In the genomic region with DNA sequence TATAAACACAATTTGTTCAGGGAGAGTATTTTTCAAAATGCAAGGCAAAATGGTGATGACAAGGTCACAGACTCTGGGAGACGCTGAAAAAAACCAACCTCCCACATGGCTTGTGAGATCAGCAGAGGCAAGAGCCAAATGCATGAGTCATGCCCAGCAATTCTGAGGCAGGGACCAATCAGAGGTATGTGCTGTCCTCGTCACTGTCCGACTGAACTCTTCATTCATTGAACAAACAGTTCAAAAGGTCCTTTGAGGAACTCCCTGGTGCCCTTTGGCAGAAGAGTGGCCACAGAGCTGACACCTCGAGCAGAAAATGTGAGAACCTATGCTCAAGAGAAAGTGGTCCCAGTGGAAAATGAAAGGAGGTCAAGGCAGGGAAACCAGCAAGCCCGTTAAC, we compare ENCODE assay signal across 9 cellular contexts. TPM values are rescaled to one million over a fixed set of nuclear protein-coding genes. Genes with fewer than 3 reads are reported as not detected.
DNase-seq lines count a peak whose midpoint lies in the region; ATAC-seq and TF ChIP-seq lines count a peak whose summit lies in the region.
"Had no signal": no experiment of that assay in that cellular context is flagged by ENCODE, and none has a peak within 500 bp of the region (broad histone marks: within the 10 kb centered on the region; RNA-seq: fewer than 3 reads in every experiment).

No MANE protein-coding gene starts in this region.

- H3K9me3 ChIP-seq in Caco-2: no peaks in the 10 kb centered on the region
- no peaks in the 10 kb centered on the region for H3K9me3 ChIP-seq in SJSA1 (replicated peaks)
- no peaks in the 10 kb centered on the region for H3K9me3 ChIP-seq in osteoblast (ENCODE audit: low read depth, low read length)
- H3K9me3 ChIP-seq in neural progenitor cell (ENCODE audit: low read depth): no peaks in the 10 kb centered on the region
- no peaks in the 10 kb centered on the region for H3K9me3 ChIP-seq in WERI-Rb-1 (ENCODE audit: severe bottlenecking)

- peak overlapping the region; percentile 87 for H3K27ac ChIP-seq in SJSA1
- H3K27ac ChIP-seq in foreskin keratinocyte: peak overlapping the region; percentile 14
- H3K27ac ChIP-seq in osteoblast (ENCODE audit: low read depth, low read length): peak overlapping the region; percentile 99
- no peak overlapping the region for H3K27ac ChIP-seq in neural progenitor cell
- no peak overlapping the region for H3K27ac ChIP-seq in WERI-Rb-1

- H3K4me1 Mint-ChIP-seq in Caco-2 (ENCODE audit: low read depth, unreplicated experiment) (no peaks in the 10 kb centered on the region), neural progenitor cell (peaks cover 32% of the 10 kb centered on the region)

- no TSS peak for BruUV-seq in Caco-2 (replicated peaks; lab: Mats Ljungman, UMichigan)

- H3K36me3 ChIP-seq in Caco-2 (ENCODE audit: control insufficient read depth, insufficient read depth, low read length) (no peaks in the 10 kb centered on the region), SJSA1 (no peaks in the 10 kb centered on the region), osteoblast (ENCODE audit: insufficient read depth, low read length) (peaks cover 42% of the 10 kb centered on the region), neural progenitor cell (no peaks in the 10 kb centered on the region), WERI-Rb-1 (no peaks in the 10 kb centered on the region)

- H3K4me1 ChIP-seq in Caco-2 (peaks cover 11% of the 10 kb centered on the region), SJSA1 (replicated peaks) (peaks cover 39% of the 10 kb centered on the region), foreskin keratinocyte (no peaks in the 10 kb centered on the region), osteoblast (ENCODE audit: insufficient read depth, low read length) (peaks cover 49% of the 10 kb centered on the region), neural progenitor cell (peaks cover 39% of the 10 kb centered on the region)

- H3K79me2 ChIP-seq in osteoblast (ENCODE audit: insufficient read depth, low read length) (peaks cover 94% of the 10 kb centered on the region), neural progenitor cell (ENCODE audit: low read depth) (peaks cover 36% of the 10 kb centered on the region)

- peaks cover 7% of the 10 kb centered on the region for H3F3A ChIP-seq in neural progenitor cell (ENCODE audit: low read depth)

- H3K9me3 Mint-ChIP-seq in Caco-2 (ENCODE audit: unreplicated experiment) (no peaks in the 10 kb centered on the region), neural progenitor cell (no peaks in the 10 kb centered on the region)

- H3K4me3 ChIP-seq in Caco-2 (ENCODE audit: low read depth, low read length) (no peak overlapping the region), SJSA1 (no peak overlapping the region), osteoblast (ENCODE audit: insufficient read depth, low read length) (peak overlapping the region; percentile 49), neural progenitor cell (no peak overlapping the region), WERI-Rb-1 (ENCODE audit: low read depth, low read length) (no peak overlapping the region)

- H3K4me3 Mint-ChIP-seq in Caco-2 (ENCODE audit: unreplicated experiment) (no peak overlapping the region), neural progenitor cell (no peak overlapping the region)

- peak; percentile 63 to 89 for DNase-seq in Caco-2
- peak; percentile 87 to 93 for DNase-seq in SJSA1 (ENCODE audit: low read depth in 1 of 2, low spot score in 2 of 2)
- DNase-seq in foreskin keratinocyte: peak; percentile 59 to 78
- DNase-seq in osteoblast (ENCODE audit: insufficient read length, low spot score, missing footprints): peak; percentile 82
- no peak for DNase-seq in neural progenitor cell (ENCODE audit: low spot score)
- no peak for DNase-seq in NCI-H2081 treated with DMSO at 0.1 percent for 48 hours (lab: John Stamatoyannopoulos, UW)
- no peak for DNase-seq in WERI-Rb-1
- DNase-seq in NCI-H1436 (lab: John Stamatoyannopoulos, UW): no peak

- H3K27ac Mint-ChIP-seq in Caco-2 (ENCODE audit: unreplicated experiment) (no peak overlapping the region), neural progenitor cell (no peak overlapping the region)

- CTCF ChIA-PET in Caco-2 (lab: Charles Lee): no interaction called here

- POLR2A ChIA-PET in Caco-2 (lab: Charles Lee): no interaction called here

- peaks cover 6% of the 10 kb centered on the region for H3K36me3 Mint-ChIP-seq in Caco-2 (ENCODE audit: insufficient read depth, unreplicated experiment)
- no peaks in the 10 kb centered on the region for H3K36me3 Mint-ChIP-seq in neural progenitor cell

- no peak overlapping the region for H3K9ac ChIP-seq in neural progenitor cell

- H3K27me3 Mint-ChIP-seq in Caco-2 (ENCODE audit: insufficient read depth, unreplicated experiment) (peaks cover 16% of the 10 kb centered on the region), neural progenitor cell (ENCODE audit: insufficient read depth, low read depth) (peaks cover 5% of the 10 kb centered on the region)

- TF ChIP-seq CTCF in Caco-2 (IDR thresholded peaks at IDR 0.05; ENCODE audit: insufficient read depth in 1 of 2, low read depth in 1 of 2, low read length in 1 of 2, severe bottlenecking in 1 of 2, unreplicated experiment in 1 of 2): no peak
- TF ChIP-seq CTCF in foreskin keratinocyte (conservative IDR thresholded peaks at IDR 0.05): no peak
- TF ChIP-seq CTCF in osteoblast (IDR thresholded peaks at IDR 0.05; ENCODE audit: extremely low read depth, low read depth, low read length): no peak
- no peak for TF ChIP-seq CTCF in neural progenitor cell (IDR thresholded peaks at IDR 0.05)
- TF ChIP-seq CTCF in WERI-Rb-1 (IDR thresholded peaks at IDR 0.05; ENCODE audit: low read depth, low read length): no peak

- intact Hi-C loops in Caco-2 (cut with micrococcal nuclease; ENCODE audit: unreplicated experiment): no loop called here

- H4K20me1 ChIP-seq in osteoblast (ENCODE audit: insufficient read depth, low read length) (peaks cover 62% of the 10 kb centered on the region), neural progenitor cell (ENCODE audit: low read depth) (peaks cover 83% of the 10 kb centered on the region)

- ATAC-seq in foreskin keratinocyte: peak; percentile 88

- H3K4me2 ChIP-seq in osteoblast (ENCODE audit: insufficient read depth, low read length) (peak overlapping the region; percentile 78), neural progenitor cell (no peak overlapping the region)

- H2AFZ ChIP-seq in osteoblast (ENCODE audit: low read length) (no peak overlapping the region), neural progenitor cell (replicated peaks) (no peak overlapping the region)

- H3K27me3 ChIP-seq in Caco-2 (replicated peaks; ENCODE audit: control insufficient read depth, insufficient read depth, low read length) (no peaks in the 10 kb centered on the region), SJSA1 (replicated peaks) (no peaks in the 10 kb centered on the region), foreskin keratinocyte (no peaks in the 10 kb centered on the region), osteoblast (ENCODE audit: insufficient read depth, low read length) (no peaks in the 10 kb centered on the region), neural progenitor cell (no peaks in the 10 kb centered on the region), WERI-Rb-1 (ENCODE audit: insufficient read depth, low read depth, severe bottlenecking) (no peaks in the 10 kb centered on the region)

RNA-seq across cellular contexts. Expression of gene CDH11, which starts 51.0 kb away (rescaled TPM):
- total RNA-seq in Caco-2 (2022) (0.37 TPM in 1 of 2 replicates, not detected in the other), foreskin keratinocyte (18.3 and 21.6 TPM in 2 replicates), osteoblast (1,097 and 1,116 TPM in 2 replicates), neural progenitor cell (ENCODE audit: low replicate concordance) (98.5 and 167 TPM in 2 replicates)
- 107 and 113 TPM in 2 replicates for total RNA-seq in SJSA1 (2014; rRNA removed; shearing (Covaris generic))
- 2.7 and 2.8 TPM in 2 replicates for polyA plus RNA-seq in foreskin keratinocyte
- total RNA-seq: T-helper 2 cell treated with Interferon-gamma antibody and Interleukin-4, amounts not matched to agents 100 ng/mL and 5 ng/mL, for 36 hours had no signal

Comparison
In these comparisons a context has a peak if more than half of its experiments do, and no peak if none do; other contexts are left out.
1. DNase-seq: peak in Caco-2 (2 of 2), SJSA1 (2 of 2), foreskin keratinocyte (2 of 2) and osteoblast (single experiment); none in neural progenitor cell (single experiment), NCI-H2081 treated with DMSO at 0.1 percent for 48 hours (single experiment), WERI-Rb-1 (single experiment) and NCI-H1436 (single experiment).
2. H3K27ac ChIP-seq: peak in SJSA1 (single experiment), foreskin keratinocyte (single experiment) and osteoblast (single experiment); none in neural progenitor cell (single experiment) and WERI-Rb-1 (single experiment).
3. RNA of gene CDH11, which starts 51.0 kb away (total RNA-seq): 1,097 to 1,116 TPM in osteoblast, 107 to 113 TPM in SJSA1, 98.5 to 167 TPM in neural progenitor cell and 18.3 to 21.6 TPM in foreskin keratinocyte; 0.37 TPM in Caco-2; every median in the first group is over 10 times any median in the second.